10 cellular contexts compared by ENCODE assay signal in the genomic region with DNA sequence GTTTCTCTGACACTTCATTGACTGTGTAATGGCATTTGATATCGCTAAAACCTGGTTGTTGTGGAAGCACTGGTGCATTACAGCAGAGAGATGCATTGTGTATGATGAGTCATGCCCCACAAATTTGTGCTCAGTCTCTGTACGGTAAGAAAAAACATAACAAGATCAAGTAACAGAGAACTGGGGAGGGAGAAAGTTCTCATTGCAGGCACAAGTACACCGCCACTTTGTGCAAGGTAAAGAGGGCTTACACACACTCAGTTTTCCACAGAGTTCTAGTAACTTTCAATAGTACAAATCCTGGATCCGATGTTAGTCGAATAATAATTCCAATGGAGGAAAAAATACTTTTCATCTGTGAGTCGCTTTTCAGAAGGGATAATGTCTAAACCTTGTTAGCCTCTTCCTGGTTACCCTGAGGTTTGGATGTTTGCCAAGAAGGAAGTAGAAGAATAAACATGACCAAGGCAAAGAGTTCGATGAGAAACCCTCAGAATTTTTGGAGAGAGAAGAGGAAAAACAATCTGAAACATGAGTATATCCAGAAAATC.
DNase-seq lines count a peak whose midpoint lies in the region; ATAC-seq, FAIRE-seq and TF ChIP-seq lines count a peak whose summit lies in the region.
"Had no signal": no experiment of that assay in that cellular context is flagged by ENCODE, and none has a peak within 500 bp of the region (broad histone marks: within the 10 kb centered on the region; RNA-seq: fewer than 3 reads in every experiment).

No MANE protein-coding gene starts in this region.

- POLR2A ChIA-PET in BJ (lab: Charles Lee), result no interaction called here
- POLR2A ChIA-PET in K562 (lab: Yijun Ruan, JAX), result no interaction called here

- in situ Hi-C loops in K562 (cut with MboI), result no loop called here

- 1% methylated on average over 7 of the region's 7 CpGs for WGBS in K562 (ENCODE audit: insufficient coverage, low coverage, missing lambda C conversion rate)

- no peak overlapping the region for H3K4me3 ChIP-seq in BJ (ENCODE audit: low read depth, low read length)
- H3K4me3 ChIP-seq in K562, result no peak overlapping the region
- H3K4me3 ChIP-seq: left ventricle myocardium inferior had no signal

- H3K27me3 Mint-ChIP-seq in mesothelial cell of epicardium (ENCODE audit: low read depth), result no peaks in the 10 kb centered on the region

- no peak overlapping the region for H3K9ac ChIP-seq in K562 (ENCODE audit: insufficient read depth in 1 of 2, low read depth in 2 of 2, low read length in 2 of 2)

- TF ChIP-seq CTCF in BJ (IDR thresholded peaks at IDR 0.05; ENCODE audit: insufficient read depth, low read depth, low read length), result no peak
- TF ChIP-seq CTCF in K562 (IDR thresholded peaks at IDR 0.05 in 2 of 3, conservative IDR thresholded peaks at IDR 0.05 in 1 of 3; ENCODE audit: insufficient read depth in 2 of 3, low read depth in 1 of 3, low read length in 3 of 3), result no peak
- no peak for TF ChIP-seq CTCF in mesothelial cell of epicardium (IDR thresholded peaks at IDR 0.05; ENCODE audit: unreplicated experiment)

- H2AFZ ChIP-seq in K562 (ENCODE audit: low read depth, low read length), result no peak overlapping the region

- no peaks in the 10 kb centered on the region for H4K20me1 ChIP-seq in K562 (replicated peaks; ENCODE audit: control insufficient read depth, insufficient read depth, low read length)

- H3K4me3 Mint-ChIP-seq in mesothelial cell of epicardium, result peak overlapping the region; percentile 25

- intact Hi-C loops in K562 (cut with micrococcal nuclease), result no loop called here

- peaks cover 65% of the 10 kb centered on the region for H3K4me1 Mint-ChIP-seq in mesothelial cell of epicardium

- no peak for ATAC-seq in K562
- no peak for ATAC-seq in GM21825 (IDR thresholded peaks at IDR 0.05; ENCODE audit: unreplicated experiment)
- ATAC-seq: activated naive CD4-positive, alpha-beta T cell treated with anti-CD3 and anti-CD28 coated beads, Interleukin-2, amount 50 U/mL, for 72 hours had no signal

- no peak overlapping the region for H3K27ac ChIP-seq in K562 (ENCODE audit: extremely low read depth, low read depth, low read length)
- H3K27ac ChIP-seq: left ventricle myocardium inferior had no signal

- H3K4me2 ChIP-seq in K562 (ENCODE audit: insufficient read depth, low read length), result no peak overlapping the region

- H3K9me3 ChIP-seq in K562 (replicated peaks; ENCODE audit: control insufficient read depth, insufficient read depth, low read depth, low read length), result no peaks in the 10 kb centered on the region
- H3K9me3 ChIP-seq: left ventricle myocardium inferior had no signal

- no peak for FAIRE-seq in K562 (lab: Jason Lieb, UNC)

- BruUV-seq in K562 (replicated peaks; lab: Mats Ljungman, UMichigan), result no TSS peak

- no peaks in the 10 kb centered on the region for H3K9me1 ChIP-seq in K562 (ENCODE audit: control insufficient read depth, insufficient read depth, low read length)

- no peak for TF ChIP-seq EP300 in K562 (IDR thresholded peaks at IDR 0.05; ENCODE audit: low read length)

- no peak for TF ChIP-seq RAD21 in K562 (CRISPR knock-in tag; conservative IDR thresholded peaks at IDR 0.05 in 1 of 2, IDR thresholded peaks at IDR 0.05 in 1 of 2)

- peak; percentile 37 for DNase-seq in BJ (ENCODE audit: low read depth)
- peak; percentile 9 for DNase-seq in MV-4-11 (lab: John Stamatoyannopoulos, UW)
- DNase-seq in K562 (ENCODE audit: extremely low read depth in 1 of 4, low spot score in 3 of 4), result no peak
- DNase-seq in mesothelial cell of epicardium (ENCODE audit: low spot score in 2 of 2, unreplicated experiment in 2 of 2), result peak in 1 of 2 experiments; percentile 38
- no peak for DNase-seq in cerebellar nuclear complex (lab: John Stamatoyannopoulos, UW)
- DNase-seq in occipital lobe (lab: John Stamatoyannopoulos, UW), result no peak
- DNase-seq in stimulated activated CD4-positive, alpha-beta T cell treated with anti-CD3 and anti-CD28 coated beads, Interleukin-2, amount 100 ng/mL, for 24 hours, result no peak
- DNase-seq: left ventricle myocardium inferior had no signal

- CTCF ChIA-PET in BJ (lab: Yijun Ruan, JAX), result no interaction called here
- CTCF ChIA-PET in K562 (lab: Yijun Ruan, JAX; ENCODE audit: low intra/inter-chr PET ratio), result no interaction called here

- H3K27me3 ChIP-seq in BJ (ENCODE audit: control insufficient read depth, insufficient read depth, low read length), result no peaks in the 10 kb centered on the region
- H3K27me3 ChIP-seq in K562 (ENCODE audit: control insufficient read depth in 2 of 2, insufficient read depth in 2 of 2, low read length in 2 of 2), result no peaks in the 10 kb centered on the region

- H3K79me2 ChIP-seq in K562 (ENCODE audit: control insufficient read depth, insufficient read depth, low read length), result no peaks in the 10 kb centered on the region

- H3K9me3 Mint-ChIP-seq in mesothelial cell of epicardium, result peaks cover 6% of the 10 kb centered on the region

- H3K36me3 Mint-ChIP-seq in mesothelial cell of epicardium, result peaks cover under 1% of the 10 kb centered on the region

- no peak for TF ChIP-seq POLR2A in K562 (conservative IDR thresholded peaks at IDR 0.05)

- H3K36me3 ChIP-seq in BJ (ENCODE audit: control insufficient read depth, insufficient read depth, low read length) (no peaks in the 10 kb centered on the region), K562 (ENCODE audit: control insufficient read depth, insufficient read depth, low read length) (no peaks in the 10 kb centered on the region)
- H3K36me3 ChIP-seq: left ventricle myocardium inferior had no signal

- peak overlapping the region; percentile 96 for H3K27ac Mint-ChIP-seq in mesothelial cell of epicardium
- H3K27ac Mint-ChIP-seq: activated naive CD4-positive, alpha-beta T cell treated with anti-CD3 and anti-CD28 coated beads, Interleukin-2, amount 50 U/mL, for 72 hours had no signal

- H3K4me1 ChIP-seq in K562 (replicated peaks in 1 of 2; ENCODE audit: control insufficient read depth in 2 of 2, insufficient read depth in 2 of 2, low read length in 2 of 2), result no peaks in the 10 kb centered on the region
- H3K4me1 ChIP-seq: left ventricle myocardium inferior had no signal

TF ChIP-seq in K562, 482 proteins besides CTCF, POLR2A, EP300 and RAD21:
- TF ChIP-seq PHB (CRISPR knock-in tag; IDR thresholded peaks at IDR 0.05), result no peak
- TF ChIP-seq NFIC (IDR thresholded peaks at IDR 0.05), result 0 out of 2 replicates have a peak, but pooled peaks have one; percentile 22
TF ChIP-seq in K562: peak in this region for 1.

Comparison
In these comparisons a context has a peak if more than half of its experiments do, and no peak if none do; other contexts are left out.
1. DNase-seq: peak in BJ (single experiment) and MV-4-11 (single experiment); none in K562 (0 of 4), cerebellar nuclear complex (0 of 2), occipital lobe (single experiment) and stimulated activated CD4-positive, alpha-beta T cell treated with anti-CD3 and anti-CD28 coated beads, Interleukin-2, amount 100 ng/mL, for 24 hours (0 of 2).